ENCODE assay signal across 8 cellular contexts in the genomic region with DNA sequence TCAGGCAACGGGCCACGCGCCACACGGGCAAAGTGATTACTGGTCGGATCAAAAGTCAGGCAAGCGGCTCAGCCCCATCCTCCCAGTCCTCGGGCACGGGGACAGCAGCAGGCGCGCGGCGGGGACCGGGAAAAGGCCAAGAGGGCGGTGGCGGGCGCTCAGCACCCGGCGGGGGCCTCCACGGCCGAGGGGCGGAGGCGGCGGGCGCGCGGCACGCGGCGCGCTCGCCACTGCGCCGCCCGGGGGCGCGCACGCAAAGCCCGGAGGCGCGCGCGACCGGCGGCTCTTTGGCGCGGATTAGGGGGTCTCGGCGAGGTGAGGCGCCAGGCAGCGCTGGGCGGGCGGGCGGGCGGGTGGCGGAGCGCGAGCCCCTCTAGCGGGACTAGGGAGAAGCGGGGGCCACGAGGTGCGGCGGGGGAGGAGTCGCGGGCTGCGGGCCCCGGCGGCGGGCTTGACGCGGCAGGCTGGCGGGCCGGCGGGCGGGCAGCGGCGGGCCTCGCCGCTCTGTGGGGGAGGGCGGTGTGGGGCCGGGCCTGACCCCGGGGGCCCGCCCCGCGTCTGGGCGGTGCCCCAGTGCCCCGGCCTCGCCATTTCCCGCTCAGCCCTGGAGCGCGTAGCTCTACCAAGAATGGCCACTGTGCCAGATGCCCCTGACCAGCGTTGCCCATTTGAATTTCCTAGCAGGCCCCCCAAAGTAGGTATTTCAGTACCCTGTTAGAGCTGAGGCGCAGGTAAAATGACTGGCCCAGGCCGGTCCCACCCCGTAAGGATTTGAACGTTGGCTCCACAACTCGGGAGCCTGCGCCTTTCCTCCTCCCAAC. TPM values are rescaled to one million over a fixed set of nuclear protein-coding genes. Genes with fewer than 3 reads are reported as not detected.
A peak's percentile ranks its signal among the peaks of the same experiment; 100 is the strongest.
DNase-seq lines count a peak whose midpoint lies in the region; ATAC-seq and TF ChIP-seq lines count a peak whose summit lies in the region.

A gene (minus strand): TSS at position 202 of the 821 bp plus-strand sequence. CDS start 537 bp downstream, outside the sequence.
A gene with protein sequence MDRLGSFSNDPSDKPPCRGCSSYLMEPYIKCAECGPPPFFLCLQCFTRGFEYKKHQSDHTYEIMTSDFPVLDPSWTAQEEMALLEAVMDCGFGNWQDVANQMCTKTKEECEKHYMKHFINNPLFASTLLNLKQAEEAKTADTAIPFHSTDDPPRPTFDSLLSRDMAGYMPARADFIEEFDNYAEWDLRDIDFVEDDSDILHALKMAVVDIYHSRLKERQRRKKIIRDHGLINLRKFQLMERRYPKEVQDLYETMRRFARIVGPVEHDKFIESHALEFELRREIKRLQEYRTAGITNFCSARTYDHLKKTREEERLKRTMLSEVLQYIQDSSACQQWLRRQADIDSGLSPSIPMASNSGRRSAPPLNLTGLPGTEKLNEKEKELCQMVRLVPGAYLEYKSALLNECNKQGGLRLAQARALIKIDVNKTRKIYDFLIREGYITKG (plus strand): TSS at position 252 of the 821 bp plus-strand sequence. CDS start 4,480 bp downstream, outside the sequence.

- peaks cover 63% of the 10 kb centered on the region for H3K36me3 Mint-ChIP-seq in activated T-helper 17 cell treated with anti-CD3 and anti-CD28 coated beads, Interleukin-2, amount 50 U/mL, for 72 hours (ENCODE audit: low read depth)
- peaks cover 19% of the 10 kb centered on the region for H3K36me3 Mint-ChIP-seq in nephron (ENCODE audit: low read depth)

- H3K4me1 Mint-ChIP-seq in activated T-helper 17 cell treated with anti-CD3 and anti-CD28 coated beads, Interleukin-2, amount 50 U/mL, for 72 hours = peaks cover 28% of the 10 kb centered on the region
- peaks cover 22% of the 10 kb centered on the region for H3K4me1 Mint-ChIP-seq in nephron

- no peaks in the 10 kb centered on the region for H3K27me3 Mint-ChIP-seq in activated T-helper 17 cell treated with anti-CD3 and anti-CD28 coated beads, Interleukin-2, amount 50 U/mL, for 72 hours
- H3K27me3 Mint-ChIP-seq in nephron (ENCODE audit: low read depth) = no peaks in the 10 kb centered on the region

- peak within 1 kb of the TSS; percentile 98 for H3K27ac Mint-ChIP-seq in activated T-helper 17 cell treated with anti-CD3 and anti-CD28 coated beads, Interleukin-2, amount 50 U/mL, for 72 hours
- peak within 1 kb of the TSS; percentile 96 to 98 (median 97) for H3K27ac Mint-ChIP-seq in nephron

- H3K4me3 Mint-ChIP-seq in activated T-helper 17 cell treated with anti-CD3 and anti-CD28 coated beads, Interleukin-2, amount 50 U/mL, for 72 hours = peak within 1 kb of the TSS; percentile 99
- H3K4me3 Mint-ChIP-seq in nephron = peak within 1 kb of the TSS; percentile 97 to 99 (median 98)

- no peak for TF ChIP-seq CTCF in fibroblast of pulmonary artery (IDR thresholded peaks at IDR 0.05; ENCODE audit: low read length, missing control alignments)
- TF ChIP-seq CTCF in nephron (IDR thresholded peaks at IDR 0.05; ENCODE audit: unreplicated experiment in 3 of 3) = no peak

- H3K9me3 Mint-ChIP-seq in activated T-helper 17 cell treated with anti-CD3 and anti-CD28 coated beads, Interleukin-2, amount 50 U/mL, for 72 hours = no peaks in the 10 kb centered on the region
- H3K9me3 Mint-ChIP-seq in nephron = no peaks in the 10 kb centered on the region

- ATAC-seq in GM21619 (IDR thresholded peaks at IDR 0.05; ENCODE audit: unreplicated experiment) = peak; percentile 77
- peak; percentile 95 for ATAC-seq in activated T-helper 17 cell treated with anti-CD3 and anti-CD28 coated beads, Interleukin-2, amount 50 U/mL, for 72 hours (replicated peaks)
- ATAC-seq in stimulated activated naive CD8-positive, alpha-beta T cell treated with anti-CD3 and anti-CD28 coated beads, Interleukin-15, Interleukin-2, amounts not matched to agents 100 U/mL and 50 U/mL, for 24 hours = peak; percentile 98

- H3K4me3 ChIP-seq in Jurkat, Clone E6-1 (ENCODE audit: low read length) = peak within 1 kb of the TSS; percentile 92
- H3K4me3 ChIP-seq in fibroblast of pulmonary artery (replicated peaks; ENCODE audit: low read depth, low read length) = peak within 1 kb of the TSS; percentile 85

- peak; percentile 91 for DNase-seq in DMS53 (lab: John Stamatoyannopoulos, UW)
- DNase-seq in Jurkat, Clone E6-1 (ENCODE audit: low read depth, low spot score) = peak; percentile 65
- DNase-seq in RPMI8226 = peak; percentile 93
- peak; percentile 80 for DNase-seq in fibroblast of pulmonary artery (ENCODE audit: low read depth)
- peak; percentile 86 for DNase-seq in stimulated activated naive CD8-positive, alpha-beta T cell treated with anti-CD3 and anti-CD28 coated beads, Interleukin-15, Interleukin-2, amounts not matched to agents 100 U/mL and 50 U/mL, for 24 hours

RNA-seq across cellular contexts. Expression of the first gene that starts in this region (rescaled TPM):
- 47.3 TPM for polyA plus RNA-seq in Jurkat, Clone E6-1 (2012; ENCODE audit: insufficient read depth, insufficient read length)
- 10 to 100 TPM; 36.9 to 73.7 TPM for total RNA-seq in activated T-helper 17 cell treated with anti-CD3 and anti-CD28 coated beads, Interleukin-2, amount 50 U/mL, for 72 hours

RNA-seq across cellular contexts. Expression of the second gene that starts in this region (rescaled TPM):
- polyA plus RNA-seq in Jurkat, Clone E6-1 (2012; ENCODE audit: insufficient read depth, insufficient read length) = 39.4 TPM
- 10 to 100 TPM; 29.2 to 36.7 TPM for total RNA-seq in activated T-helper 17 cell treated with anti-CD3 and anti-CD28 coated beads, Interleukin-2, amount 50 U/mL, for 72 hours

Comparison
In these comparisons a context has a peak if more than half of its experiments do, and no peak if none do; other contexts are left out.
1. Peak in every context shown above with its lines: DNase-seq, ATAC-seq and H3K4me3 ChIP-seq.